Comparison of ENCODE assay signal across 8 cellular contexts in the genomic region with DNA sequence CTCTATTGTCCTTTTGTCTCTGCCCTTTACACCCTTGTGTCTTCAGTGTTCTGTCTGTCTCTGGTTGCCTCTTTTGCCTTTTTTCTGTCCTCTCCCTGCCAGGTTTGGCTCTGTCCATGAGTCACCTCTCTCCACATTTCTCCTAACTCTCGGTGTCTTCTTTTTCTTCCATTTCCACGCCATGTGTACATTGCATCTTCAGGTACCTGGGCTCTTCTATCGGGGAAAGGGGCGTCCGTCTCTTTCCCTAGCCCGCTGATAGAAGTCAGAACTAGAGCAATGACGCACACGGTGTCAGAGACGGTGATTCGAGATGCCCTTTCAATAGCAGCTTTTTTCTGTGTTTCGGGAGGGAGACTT. TPM values are rescaled to one million over a fixed set of nuclear protein-coding genes. Genes with fewer than 3 reads are reported as not detected.
DNase-seq lines count a peak whose midpoint lies in the region; ATAC-seq, FAIRE-seq and TF ChIP-seq lines count a peak whose summit lies in the region.

No MANE protein-coding gene starts in this region.

- FAIRE-seq in keratinocyte (lab: Jason Lieb, UNC): no peak

- in situ Hi-C loops in brain microvascular endothelial cell (cut with HindIII; ENCODE audit: low pct_ligation_motif_present, low sequenced_read_pairs): loop anchor here (25.0 kb wide), 1 partner anchor 781 kb away; no protein-coding TSS in a partner anchor

- peak overlapping the region; percentile 86 for H3K4me2 ChIP-seq in keratinocyte (ENCODE audit: control insufficient read depth, extremely low read depth, insufficient read depth, low read depth, low read length)

- ATAC-seq in Right ventricle myocardium inferior (peak; percentile 4), HG03520 (IDR thresholded peaks at IDR 0.05; ENCODE audit: unreplicated experiment) (peak; percentile 22)

- DNase-seq in Right ventricle myocardium inferior (ENCODE audit: missing footprints): no peak
- no peak for DNase-seq in cardiac septum (ENCODE audit: low spot score)
- DNase-seq in SW480 (ENCODE audit: low spot score): peak; percentile 35
- DNase-seq in brain microvascular endothelial cell: peak; percentile 11
- no peak for DNase-seq in keratinocyte (ENCODE audit: low read depth, low spot score)
- DNase-seq in stimulated activated CD4-positive, alpha-beta T cell treated with anti-CD3 and anti-CD28 coated beads, Interleukin-4, amount 100 ng/mL, for 1 hour: peak; percentile 33
- no peak for DNase-seq in posterior cingulate gyrus

- peak overlapping the region; percentile 95 for H3K9ac ChIP-seq in keratinocyte (ENCODE audit: control insufficient read depth, extremely low read depth, insufficient read depth, low read length)

- H3K9me1 ChIP-seq in keratinocyte (ENCODE audit: control insufficient read depth, extremely low read depth, insufficient read depth, low read length): no peaks in the 10 kb centered on the region

- H3K27me3 ChIP-seq in brain microvascular endothelial cell (replicated peaks) (no peaks in the 10 kb centered on the region), keratinocyte (ENCODE audit: control insufficient read depth, extremely low read depth, insufficient read depth, low read length) (no peaks in the 10 kb centered on the region)

- no peak for TF ChIP-seq CTCF in brain microvascular endothelial cell (IDR thresholded peaks at IDR 0.05; ENCODE audit: low read depth, low read length, missing control alignments)
- TF ChIP-seq CTCF in keratinocyte (optimal IDR thresholded peaks at IDR 0.05 in 1 of 3, IDR thresholded peaks at IDR 0.05 in 1 of 3, conservative IDR thresholded peaks at IDR 0.05 in 1 of 3; ENCODE audit: extremely low read depth in 1 of 3, insufficient read depth in 2 of 3, low read length in 3 of 3): no peak

- H3K79me2 ChIP-seq in keratinocyte (ENCODE audit: control insufficient read depth, insufficient read depth, low read length): peaks cover 55% of the 10 kb centered on the region

- H3K36me3 ChIP-seq in brain microvascular endothelial cell (replicated peaks) (peaks cover 7% of the 10 kb centered on the region), keratinocyte (ENCODE audit: control insufficient read depth in 2 of 2, extremely low read depth in 1 of 2, insufficient read depth in 2 of 2, low read length in 2 of 2) (peaks cover 1 to 4% of the 10 kb centered on the region in 2 experiments)

- peaks cover 2% of the 10 kb centered on the region for H4K20me1 ChIP-seq in keratinocyte (ENCODE audit: control insufficient read depth, extremely low read depth, insufficient read depth, low read length)

- H3K27ac ChIP-seq in brain microvascular endothelial cell (peak overlapping the region; percentile 87), keratinocyte (ENCODE audit: control insufficient read depth, insufficient read depth, low read length) (peak overlapping the region; percentile 82)

- no peaks in the 10 kb centered on the region for H3K9me3 ChIP-seq in keratinocyte (ENCODE audit: control insufficient read depth, low read depth, low read length)

- peaks cover 29% of the 10 kb centered on the region for H3K4me1 ChIP-seq in keratinocyte (ENCODE audit: control insufficient read depth, extremely low read depth, insufficient read depth, low read length)

- H3K4me3 ChIP-seq in brain microvascular endothelial cell (ENCODE audit: low read depth, low read length) (peak overlapping the region; percentile 92), keratinocyte (ENCODE audit: control insufficient read depth in 2 of 3, extremely low read depth in 1 of 3, insufficient read depth in 2 of 3, low read depth in 1 of 3, low read length in 3 of 3) (peak overlapping the region; percentile 79 to 94 (median 91))

- peak overlapping the region; percentile 85 for H2AFZ ChIP-seq in keratinocyte (ENCODE audit: control insufficient read depth, low read length)

- intact Hi-C loops in Right ventricle myocardium inferior (cut with DNase I) (no loop called here), cardiac septum (cut with DNase I) (no loop called here), posterior cingulate gyrus (cut with DNase I) (loop anchor here (5.0 kb wide), 1 partner anchor 676 kb away; a partner anchor contains a TSS)

- dilution Hi-C loops in keratinocyte (cut with MboI; ENCODE audit: extremely low pct_ligation_motif_present, low sequenced_read_pairs): no loop called here

RNA-seq across cellular contexts. Expression of a gene that starts 0.6 kb away (rescaled TPM):
- total RNA-seq in Right ventricle myocardium inferior: 111 TPM
- 109 TPM for total RNA-seq in cardiac septum
- 24.2 to 50.1 TPM (median 36.0 TPM) in 3 replicates for polyA plus RNA-seq in keratinocyte
- 122 TPM for polyA plus RNA-seq in keratinocyte (2011; ENCODE audit: low read depth)
- polyA plus RNA-seq in keratinocyte (2011; cell fraction: cytosol; rRNA removed): 28.4 and 60.2 TPM in 2 replicates
- polyA plus RNA-seq in keratinocyte (2011; cell fraction: nucleus; rRNA removed): 31.4 and 40.4 TPM in 2 replicates
- 29.2 and 33.6 TPM in 2 replicates for polyA plus RNA-seq in keratinocyte (2012; ENCODE audit: low replicate concordance)
- polyA minus RNA-seq in keratinocyte: 26.6 to 131 TPM (median 82.9 TPM) in 3 replicates
- polyA minus RNA-seq in keratinocyte (2011; cell fraction: cytosol; rRNA and poly(A)+ RNA removed): 63.9 TPM
- 52.4 and 78.2 TPM in 2 replicates for polyA minus RNA-seq in keratinocyte (2011; cell fraction: nucleus; rRNA and poly(A)+ RNA removed)

RNA-seq across cellular contexts. Expression of a gene that starts 39.0 kb away (rescaled TPM):
- total RNA-seq in Right ventricle myocardium inferior: 0.38 TPM
- not detected for total RNA-seq in cardiac septum
- 0.02 to 0.16 TPM (median 0.13 TPM) in 3 replicates for polyA plus RNA-seq in keratinocyte
- 1.9 TPM for polyA plus RNA-seq in keratinocyte (2011; ENCODE audit: low read depth)
- 0.18 TPM in 1 of 2 replicates, not detected in the other for polyA plus RNA-seq in keratinocyte (2011; cell fraction: cytosol; rRNA removed)
- 0.60 and 0.63 TPM in 2 replicates for polyA plus RNA-seq in keratinocyte (2011; cell fraction: nucleus; rRNA removed)
- 3.7 TPM in 1 of 2 replicates, not detected in the other for polyA plus RNA-seq in keratinocyte (2012; ENCODE audit: low replicate concordance)
- 0.39 TPM in 1 of 3 replicates, not detected in the others for polyA minus RNA-seq in keratinocyte
- polyA minus RNA-seq in keratinocyte (2011; cell fraction: cytosol; rRNA and poly(A)+ RNA removed): not detected
- polyA minus RNA-seq in keratinocyte (2011; cell fraction: nucleus; rRNA and poly(A)+ RNA removed): 0.39 and 0.84 TPM in 2 replicates

Comparison
In these comparisons a context has a peak if more than half of its experiments do, and no peak if none do; other contexts are left out.
1. DNase-seq: peak in SW480 (single experiment), brain microvascular endothelial cell (single experiment) and stimulated activated CD4-positive, alpha-beta T cell treated with anti-CD3 and anti-CD28 coated beads, Interleukin-4, amount 100 ng/mL, for 1 hour (single experiment); none in Right ventricle myocardium inferior (single experiment), cardiac septum (single experiment), keratinocyte (single experiment) and posterior cingulate gyrus (0 of 10).